ENCODE assay signal across 7 cellular contexts in genomic region chr9:33263131-33263935, GRCh38. TPM values are rescaled to one million over a fixed set of nuclear protein-coding genes. Genes with fewer than 3 reads are reported as not detected.
DNase-seq lines count a peak whose midpoint lies in the region; ATAC-seq and TF ChIP-seq lines count a peak whose summit lies in the region.

No MANE protein-coding gene starts in this region.

- intact Hi-C loops in lower lobe of right lung (cut with DNase I) (no loop called here), tibial artery (cut with DNase I; ENCODE audit: low total_unique reads) (no loop called here)

- H3K27me3 ChIP-seq in Peyer's patch (no peaks in the 10 kb centered on the region), lower lobe of right lung (ENCODE audit: low read depth) (no peaks in the 10 kb centered on the region), tibial artery (no peaks in the 10 kb centered on the region)

- peaks cover 0 to 30% (median 5%) of the 10 kb centered on the region in 4 donors for H3K4me1 ChIP-seq in Peyer's patch
- H3K4me1 ChIP-seq in lower lobe of right lung, result peaks cover 28% of the 10 kb centered on the region
- peaks cover 0 to 27% (median 25%) of the 10 kb centered on the region in 4 donors for H3K4me1 ChIP-seq in tibial artery

- H3K36me3 ChIP-seq in Peyer's patch, result peaks cover 0 to 61% (median 0%) of the 10 kb centered on the region in 3 donors
- H3K36me3 ChIP-seq in lower lobe of right lung, result peaks cover 68% of the 10 kb centered on the region
- H3K36me3 ChIP-seq in tibial artery, result peaks cover 34 to 60% (median 58%) of the 10 kb centered on the region in 3 donors

- TF ChIP-seq CTCF in HFF-Myc (IDR thresholded peaks at IDR 0.05; ENCODE audit: low read depth, low read length, missing control alignments) (no peak), Peyer's patch (IDR thresholded peaks at IDR 0.05) (no peak), coronary artery (IDR thresholded peaks at IDR 0.05) (no peak), lower lobe of right lung (IDR thresholded peaks at IDR 0.05) (no peak), tibial artery (IDR thresholded peaks at IDR 0.05) (no peak)

- peak; percentile 2 to 8 for ATAC-seq in lower lobe of right lung
- ATAC-seq in GM18909 (IDR thresholded peaks at IDR 0.05; ENCODE audit: poor library complexity, unreplicated experiment), result no peak

- H3K4me3 ChIP-seq in HFF-Myc (replicated peaks; ENCODE audit: low read depth, low read length) (peak overlapping the region; percentile 99), Peyer's patch (peak overlapping the region; percentile 64 to 94 (median 87)), coronary artery (peak overlapping the region; percentile 91), lower lobe of right lung (peak overlapping the region; percentile 93), tibial artery (peak overlapping the region; percentile 85 to 100)

- no peaks in the 10 kb centered on the region for H3K9me3 ChIP-seq in Peyer's patch
- no peaks in the 10 kb centered on the region for H3K9me3 ChIP-seq in lower lobe of right lung
- H3K9me3 ChIP-seq in tibial artery, result no peaks in the 10 kb centered on the region

- no peak for TF ChIP-seq POLR2A in Peyer's patch (IDR thresholded peaks at IDR 0.05)

- H3K27ac ChIP-seq in Peyer's patch (peak overlapping the region; percentile 90 to 97 (median 94)), coronary artery (peak overlapping the region; percentile 90 to 92), lower lobe of right lung (peak overlapping the region; percentile 92), tibial artery (peak overlapping the region; percentile 89 to 93)

- DNase-seq in GF-D8 (lab: John Stamatoyannopoulos, UW), result peak; percentile 8
- DNase-seq in HFF-Myc (ENCODE audit: extremely low read depth, low read depth), result no peak
- peak in 1 of 3 donors; percentile 55 for DNase-seq in Peyer's patch
- no peak for DNase-seq in coronary artery (ENCODE audit: low spot score)
- DNase-seq in lower lobe of right lung, result no peak
- peak in 1 of 2 donors; percentile 23 for DNase-seq in tibial artery

RNA-seq across cellular contexts. Expression of gene BAG1, which starts 1.2 kb away (rescaled TPM):
- total RNA-seq in Peyer's patch (10 to 100 TPM; 36.2 to 61.1 (median 56.4) TPM), lower lobe of right lung (98.5 TPM)

RNA-seq across cellular contexts. Expression of gene CHMP5, which starts 1.5 kb away (rescaled TPM):
- total RNA-seq in Peyer's patch, result 10 to 100 TPM; 42.9 to 78.8 (median 60.8) TPM
- total RNA-seq in lower lobe of right lung, result 80.9 TPM

RNA-seq across cellular contexts. Expression of gene SPINK4, which starts 23.4 kb away (rescaled TPM):
- total RNA-seq in Peyer's patch (100 to 1,000 TPM; 106 to 639 (median 276) TPM), lower lobe of right lung (not detected)

RNA-seq across cellular contexts. Expression of gene NFX1, which starts 27.0 kb away (rescaled TPM):
- total RNA-seq in Peyer's patch, result 100 to 1,000 TPM in 1 of 4 donors, 10 to 100 TPM in 3; 35.2 to 101 (median 59.6) TPM
- total RNA-seq in lower lobe of right lung, result 36.2 TPM

Comparison
In these comparisons a context has a peak if more than half of its experiments do, and no peak if none do; other contexts are left out.
1. RNA of gene SPINK4, which starts 23.4 kb away (total RNA-seq): 106 to 639 TPM in Peyer's patch; not detected in lower lobe of right lung (single experiment); every median in the first group is over 100 times any median in the second.
2. Peak in every context shown above with its lines, with median percentiles within 50 percentile points of each other: H3K4me3 ChIP-seq and H3K27ac ChIP-seq.